ENCODE assay signal across 9 cellular contexts in the genomic region with DNA sequence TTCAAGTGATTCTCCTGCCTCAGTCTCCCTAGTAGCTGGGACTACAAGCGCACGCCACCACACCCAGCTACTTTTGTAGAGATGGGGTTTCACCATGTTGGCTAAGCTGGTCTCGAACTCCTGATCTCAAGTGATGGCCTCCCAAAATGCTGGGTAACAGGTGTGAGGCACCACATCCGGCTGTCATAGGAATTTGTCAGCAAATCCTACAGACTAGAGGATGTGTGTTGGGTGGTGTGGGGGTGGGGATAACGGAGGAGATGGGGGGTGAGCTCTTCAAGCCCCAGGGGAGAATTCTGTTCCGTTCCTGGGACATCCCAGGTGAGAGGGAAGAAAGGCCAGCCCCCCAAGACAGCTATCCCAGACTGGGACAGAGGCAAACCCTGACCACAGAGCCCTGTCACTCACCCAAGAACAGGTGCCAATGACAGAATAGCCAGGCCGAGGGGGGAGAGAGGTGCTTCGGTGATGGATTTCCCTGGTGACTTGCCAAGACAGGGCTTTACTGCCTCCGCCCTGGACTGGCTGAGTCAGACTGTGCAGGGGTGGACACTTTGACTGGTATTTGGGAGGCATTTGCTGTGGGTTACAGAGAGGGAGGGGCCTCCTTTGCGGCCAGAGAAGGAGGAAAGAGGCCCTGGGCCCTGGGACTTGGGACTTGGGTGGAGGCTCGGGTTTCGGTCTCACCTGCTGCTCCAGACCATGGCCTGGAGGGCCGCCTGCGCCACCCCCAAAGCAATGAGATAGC. TPM values are rescaled to one million over a fixed set of nuclear protein-coding genes. Genes with fewer than 3 reads are reported as not detected.
DNase-seq lines count a peak whose midpoint lies in the region; ATAC-seq and TF ChIP-seq lines count a peak whose summit lies in the region.
"Had no signal": no experiment of that assay in that cellular context is flagged by ENCODE, and none has a peak within 500 bp of the region (broad histone marks: within the 10 kb centered on the region; RNA-seq: fewer than 3 reads in every experiment).

No MANE protein-coding gene starts in this region.

- peaks cover 32% of the 10 kb centered on the region for H3K4me1 Mint-ChIP-seq in MCF 10A (ENCODE audit: insufficient read depth, unreplicated experiment)
- H3K4me1 Mint-ChIP-seq in nephron, result peaks cover 9% of the 10 kb centered on the region
- peaks cover 6% of the 10 kb centered on the region for H3K4me1 Mint-ChIP-seq in glutamatergic neuron (ENCODE audit: low read depth, unreplicated experiment)

- H3K4me3 Mint-ChIP-seq in MCF 10A (ENCODE audit: unreplicated experiment), result peak overlapping the region; percentile 38
- H3K4me3 Mint-ChIP-seq in nephron, result peak overlapping the region in 2 of 3 experiments; percentile 8 to 46
- H3K4me3 Mint-ChIP-seq in glutamatergic neuron (ENCODE audit: unreplicated experiment), result no peak overlapping the region
- H3K4me3 Mint-ChIP-seq: activated B cell treated with CpG ODN at 0.5 μM for 24 hours had no signal

- CTCF ChIA-PET in MCF 10A (lab: Yijun Ruan, JAX), result interaction anchor here (0.7 to 1.3 kb wide), 2 partner anchors 28 to 397 kb away, joined by 3 to 4 read pairs; no protein-coding TSS in a partner anchor

- POLR2A ChIA-PET in MCF 10A (lab: Yijun Ruan, JAX), result interaction anchor here (0.8 kb wide), 1 partner anchor 8 kb away, joined by 3 read pairs; a partner anchor contains a TSS

- no peaks in the 10 kb centered on the region for H3K36me3 Mint-ChIP-seq in MCF 10A (ENCODE audit: insufficient read depth, unreplicated experiment)
- no peaks in the 10 kb centered on the region for H3K36me3 Mint-ChIP-seq in nephron (ENCODE audit: low read depth)
- H3K36me3 Mint-ChIP-seq in glutamatergic neuron (ENCODE audit: unreplicated experiment), result peaks cover 4% of the 10 kb centered on the region

- ATAC-seq in HG03442 (IDR thresholded peaks at IDR 0.05; ENCODE audit: unreplicated experiment), result no peak

- H3K27me3 Mint-ChIP-seq in MCF 10A (ENCODE audit: insufficient read depth, unreplicated experiment), result peaks cover 20% of the 10 kb centered on the region
- peaks cover 94% of the 10 kb centered on the region for H3K27me3 Mint-ChIP-seq in nephron (ENCODE audit: low read depth)
- peaks cover 39% of the 10 kb centered on the region for H3K27me3 Mint-ChIP-seq in glutamatergic neuron (ENCODE audit: unreplicated experiment)

- H3K27ac Mint-ChIP-seq in MCF 10A (ENCODE audit: low read depth, unreplicated experiment), result peak overlapping the region; percentile 79
- no peak overlapping the region for H3K27ac Mint-ChIP-seq in nephron
- H3K27ac Mint-ChIP-seq in glutamatergic neuron (ENCODE audit: unreplicated experiment), result no peak overlapping the region
- H3K27ac Mint-ChIP-seq: activated B cell treated with CpG ODN at 0.5 μM for 24 hours had no signal

- DNase-seq in EH (ENCODE audit: low read depth) (peak; percentile 72), LoVo (ENCODE audit: low spot score) (peak; percentile 93), MCF 10A (ENCODE audit: unreplicated experiment) (peak; percentile 98), glutamatergic neuron (no peak), substantia nigra (lab: John Stamatoyannopoulos, UW) (no peak), head of caudate nucleus (no peak)
- DNase-seq: activated B cell treated with CpG ODN at 0.5 μM for 24 hours had no signal

- no peak overlapping the region for H3K27ac ChIP-seq in substantia nigra (ENCODE audit: low read depth, low read length, poor library complexity, severe bottlenecking)

- H3K9me3 Mint-ChIP-seq in MCF 10A (ENCODE audit: unreplicated experiment) (peaks cover 5% of the 10 kb centered on the region), nephron (peaks cover 2% of the 10 kb centered on the region), glutamatergic neuron (ENCODE audit: unreplicated experiment) (peaks cover 13% of the 10 kb centered on the region)

- intact Hi-C loops in MCF 10A (cut with micrococcal nuclease), result no loop called here
- intact Hi-C loops in head of caudate nucleus (cut with DNase I), result no loop called here

- BruUV-seq in MCF 10A (replicated peaks; lab: Mats Ljungman, UMichigan), result no TSS peak

- TF ChIP-seq CTCF in MCF 10A (IDR thresholded peaks at IDR 0.05; ENCODE audit: unreplicated experiment) (no peak), nephron (IDR thresholded peaks at IDR 0.05; ENCODE audit: unreplicated experiment in 3 of 3) (no peak), glutamatergic neuron (IDR thresholded peaks at IDR 0.05; ENCODE audit: partially characterized antibody, unreplicated experiment) (no peak)

RNA-seq across cellular contexts. Expression of a gene that starts 4.7 kb away (rescaled TPM):
- total RNA-seq in MCF 10A (2022), result 9.9 and 17.9 TPM in 2 replicates
- 114 TPM for total RNA-seq in glutamatergic neuron (ENCODE audit: unreplicated experiment)

RNA-seq across cellular contexts. Expression of a gene that starts 8.0 kb away (rescaled TPM):
- total RNA-seq in MCF 10A (2022) (20.2 and 25.8 TPM in 2 replicates), glutamatergic neuron (ENCODE audit: unreplicated experiment) (17.9 TPM)

RNA-seq across cellular contexts. Expression of a gene that starts 32.9 kb away (rescaled TPM):
- 0.27 TPM in 1 of 2 replicates, not detected in the other for total RNA-seq in MCF 10A (2022)
- total RNA-seq in glutamatergic neuron (ENCODE audit: unreplicated experiment), result 0.42 TPM
- total RNA-seq: activated B cell treated with CpG ODN at 0.5 μM for 24 hours had no signal

RNA-seq across cellular contexts. Expression of a gene that starts 46.5 kb away (rescaled TPM):
- 76.4 and 88.6 TPM in 2 replicates for total RNA-seq in MCF 10A (2022)
- total RNA-seq in glutamatergic neuron (ENCODE audit: unreplicated experiment), result 150 TPM

Comparison
In these comparisons a context has a peak if more than half of its experiments do, and no peak if none do; other contexts are left out.
1. DNase-seq: peak in EH (single experiment), LoVo (single experiment) and MCF 10A (single experiment); none in glutamatergic neuron (single experiment), substantia nigra (0 of 49) and head of caudate nucleus (0 of 42).